ENCODE assay signal across 1 cellular context in genomic region chr3:194476784-194477183, GRCh38.
TF ChIP-seq lines count a peak whose summit lies in the region.

No MANE protein-coding gene starts in this region.

TF ChIP-seq in K562, 482 proteins besides CTCF, POLR2A, EP300 and RAD21 (continued from another document and continues in another):
- TF ChIP-seq CREB3 (tag; conservative IDR thresholded peaks at IDR 0.05; ENCODE audit: low read depth) (no peak), PCBP1 (IDR thresholded peaks at IDR 0.05; ENCODE audit: low read depth, low read length, poor library complexity, severe bottlenecking) (no peak), ZBTB9 (CRISPR knock-in tag; IDR thresholded peaks at IDR 0.05) (no peak), HDAC2 (IDR thresholded peaks at IDR 0.05) (peak; percentile 69; the same call in 1 of the 2 replicates), PATZ1 (CRISPR knock-in tag; IDR thresholded peaks at IDR 0.05; ENCODE audit: borderline replicate concordance) (no peak), XRCC4 (IDR thresholded peaks at IDR 0.05; ENCODE audit: extremely low read depth, insufficient read depth, insufficient read length) (no peak), ZFP36 (IDR thresholded peaks at IDR 0.05; ENCODE audit: low read depth, low read length, partially characterized antibody) (peak; percentile 18), AFF1 (IDR thresholded peaks at IDR 0.05; ENCODE audit: low read depth in 1 of 2, partially characterized antibody in 2 of 2) (no peak), ESRRA (IDR thresholded peaks at IDR 0.05; ENCODE audit: borderline replicate concordance, low read depth) (peak; percentile 97), SPI1 (IDR thresholded peaks at IDR 0.05; ENCODE audit: borderline replicate concordance, low read depth, low read length) (peak; percentile 58; the same call in 1 of the 2 replicates), JUND (IDR thresholded peaks at IDR 0.05; ENCODE audit: borderline replicate concordance, low read depth, low read length) (peak; percentile 64), JUND (tag; IDR thresholded peaks at IDR 0.05; ENCODE audit: borderline replicate concordance, low read depth, low read length) (peak; percentile 17; the same call in 1 of the 3 replicates), ELK1 (CRISPR knock-in tag; IDR thresholded peaks at IDR 0.05) (no peak), NRF1 (conservative IDR thresholded peaks at IDR 0.05 in 1 of 2, IDR thresholded peaks at IDR 0.05 in 1 of 2) (no peak), HMG20B (CRISPR knock-in tag; IDR thresholded peaks at IDR 0.05) (no peak), RNF219 (CRISPR knock-in tag; IDR thresholded peaks at IDR 0.05) (no peak), PRDM10 (IDR thresholded peaks at IDR 0.05; ENCODE audit: partially characterized antibody) (no peak), FOXO4 (CRISPR knock-in tag; IDR thresholded peaks at IDR 0.05) (no peak), RAD51 (IDR thresholded peaks at IDR 0.05; ENCODE audit: borderline replicate concordance, low read depth) (no peak), MEIS2 (IDR thresholded peaks at IDR 0.05; ENCODE audit: partially characterized antibody) (peak; percentile 100), SIRT6 (IDR thresholded peaks at IDR 0.05; ENCODE audit: low read depth, low read length) (no peak), TGIF2 (CRISPR knock-in tag; IDR thresholded peaks at IDR 0.05) (no peak), U2AF2 (optimal IDR thresholded peaks at IDR 0.05; ENCODE audit: low read depth, low read length) (no peak)
